Comparison of ENCODE assay signal across 24 cellular contexts in the genomic region with DNA sequence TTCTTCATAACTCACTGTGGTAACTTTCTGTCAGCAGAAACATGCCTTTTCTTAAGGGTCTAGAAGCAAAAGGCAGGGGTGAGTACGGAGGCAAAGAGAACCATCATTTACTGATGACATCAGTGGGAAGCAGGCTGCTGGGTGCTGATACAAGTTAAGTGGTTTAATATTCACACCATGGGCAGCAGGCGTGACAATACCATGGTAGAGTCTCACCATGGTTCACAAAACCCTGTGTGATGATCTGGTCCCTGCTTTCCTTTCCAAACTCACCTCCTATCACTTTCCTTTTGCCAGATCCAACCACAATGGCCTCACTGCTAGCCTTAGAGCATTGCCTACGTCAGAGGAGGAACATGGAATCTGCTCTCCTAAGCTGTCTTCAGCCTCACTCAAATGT. TPM values are rescaled to one million over a fixed set of nuclear protein-coding genes. Genes with fewer than 3 reads are reported as not detected.
"Had no signal": no experiment of that assay in that cellular context is flagged by ENCODE, and none has a peak within 500 bp of the region (broad histone marks: within the 10 kb centered on the region; RNA-seq: fewer than 3 reads in every experiment).

No MANE protein-coding gene starts in this region.

- DNase-seq: effector CD4-positive, alpha-beta T cell; endodermal cell; foreskin melanocyte; heart left ventricle; hypothalamus; left colon; mesendoderm; naive B cell; psoas muscle; spleen; stimulated activated CD4-positive, alpha-beta T cell treated with anti-CD3 and anti-CD28 coated beads, Interleukin-15, amount 100 ng/mL, for 24 hours; stimulated activated CD4-positive, alpha-beta T cell treated with anti-CD3 and anti-CD28 coated beads, Interleukin-1b, Interleukin-23, amount 100 ng/mL, for 48 hours; stimulated activated CD4-positive, alpha-beta T cell treated with anti-CD3 and anti-CD28 coated beads, Interleukin-4, amount 100 ng/mL, for 24 hours; upper lobe of right lung had no signal

- H3K9me3 ChIP-seq: heart left ventricle, neutrophil, psoas muscle, spleen, tibial nerve, upper lobe of right lung, vagina had no signal

- H3K27ac ChIP-seq: coronary artery, heart left ventricle, neutrophil, psoas muscle, spleen, tibial nerve, upper lobe of right lung, vagina had no signal

- H3K36me3 ChIP-seq: heart left ventricle, neutrophil, spleen, tibial nerve, upper lobe of right lung, vagina had no signal

- H3K4me3 ChIP-seq: coronary artery, heart left ventricle, psoas muscle, spleen, tibial nerve, upper lobe of right lung, vagina had no signal

- ATAC-seq: heart left ventricle; left colon; psoas muscle; sciatic nerve; stimulated activated memory B cell treated with anti-CD40 and anti-IgM and Interleukin-4, amounts not matched to agents 10 μg/mL and 1 μg/mL and 100 μg/mL, for 72 hours; upper lobe of right lung had no signal

- H3K27me3 ChIP-seq: heart left ventricle, neutrophil, tibial nerve, upper lobe of right lung, vagina had no signal

- H3K4me1 ChIP-seq: psoas muscle, spleen, tibial nerve had no signal

RNA-seq across cellular contexts. Expression of a gene that starts 8.7 kb away (rescaled TPM):
- total RNA-seq: dermis microvascular lymphatic vessel endothelial cell, endothelial cell of umbilical vein, lung microvascular endothelial cell, psoas muscle, sciatic nerve, skeletal muscle tissue had no signal
